In the genomic region with DNA sequence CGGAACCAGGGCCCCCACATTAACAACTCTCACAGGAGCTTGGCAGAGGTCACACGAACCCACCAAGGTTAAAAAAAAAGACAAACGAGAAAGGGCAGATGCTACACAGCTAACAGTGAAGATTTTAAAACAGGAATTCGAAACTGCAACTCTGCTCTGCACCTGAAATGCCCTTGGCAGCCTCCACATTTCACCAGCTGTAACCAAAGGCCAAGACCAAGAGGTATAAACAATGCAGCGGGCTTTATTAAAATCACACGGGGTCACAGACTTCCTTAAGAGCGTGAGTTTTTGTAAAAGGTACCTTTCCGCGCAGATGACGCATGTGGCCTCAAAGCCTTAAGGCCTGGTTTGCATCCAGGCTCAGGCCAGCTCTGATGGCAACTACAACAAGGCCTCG, we compare ENCODE assay signal across 12 cellular contexts.
DNase-seq lines count a peak whose midpoint lies in the region; ATAC-seq, FAIRE-seq and TF ChIP-seq lines count a peak whose summit lies in the region.
"Had no signal": no experiment of that assay in that cellular context is flagged by ENCODE, and none has a peak within 500 bp of the region (broad histone marks: within the 10 kb centered on the region; RNA-seq: fewer than 3 reads in every experiment).

No MANE protein-coding gene starts in this region.

- peak overlapping the region; percentile 100 for H3K27ac Mint-ChIP-seq in T-helper 17 cell

- H3K79me2 ChIP-seq in HepG2 (ENCODE audit: insufficient read depth, low read length) (peaks cover 97% of the 10 kb centered on the region), PC-9 (ENCODE audit: low read depth) (peaks cover 88% of the 10 kb centered on the region)

- no peak overlapping the region for H3K9ac ChIP-seq in HepG2 (ENCODE audit: insufficient read depth, low read depth, low read length)

- TF ChIP-seq EP300 in HepG2 (IDR thresholded peaks at IDR 0.05; ENCODE audit: low read depth in 2 of 2, low read length in 2 of 2) (no peak), HepG2 (CRISPR knock-in tag; IDR thresholded peaks at IDR 0.05; ENCODE audit: borderline replicate concordance) (no peak)

- in situ Hi-C loops in HepG2 (cut with HindIII; ENCODE audit: extremely low pct_ligation_motif_present, low pct_unique_long_range_greater_than_20kb) (no loop called here), GM13976 (cut with MboI; ENCODE audit: low sequenced_read_pairs, unreplicated experiment) (no loop called here)

- intact Hi-C loops in HepG2 (cut with micrococcal nuclease; ENCODE audit: unreplicated experiment) = no loop called here
- intact Hi-C loops in right lobe of liver (cut with DNase I) = loop anchor here in 1 of 2 donors (10.0 kb wide), 1 partner anchor 76 kb away; no protein-coding TSS in a partner anchor
- intact Hi-C loops in dorsolateral prefrontal cortex (cut with DNase I) = no loop called here
- intact Hi-C loops in PC-9 (cut with micrococcal nuclease; ENCODE audit: unreplicated experiment) = no loop called here

- no peak for FAIRE-seq in HepG2 (lab: Jason Lieb, UNC)

- H3K4me2 ChIP-seq in HepG2 (ENCODE audit: low read depth, low read length) = no peak overlapping the region
- H3K4me2 ChIP-seq in PC-9 = no peak overlapping the region

- H2AFZ ChIP-seq in HepG2 (ENCODE audit: low read length) = no peak overlapping the region
- H2AFZ ChIP-seq in PC-9 = no peak overlapping the region

- H3K9me3 ChIP-seq in HepG2 (ENCODE audit: low read length) (no peaks in the 10 kb centered on the region), right lobe of liver (no peaks in the 10 kb centered on the region), T-helper 17 cell (ENCODE audit: control insufficient read depth, low read length, poor library complexity, severe bottlenecking) (no peaks in the 10 kb centered on the region), PC-9 (ENCODE audit: insufficient read depth, low read depth) (no peaks in the 10 kb centered on the region)
- H3K9me3 ChIP-seq: SJSA1 had no signal

- no peaks in the 10 kb centered on the region for H3K27me3 Mint-ChIP-seq in T-helper 17 cell

- TF ChIP-seq CTCF in HepG2 (CRISPR knock-in tag; IDR thresholded peaks at IDR 0.05) (no peak), right lobe of liver (IDR thresholded peaks at IDR 0.05) (no peak), dorsolateral prefrontal cortex (IDR thresholded peaks at IDR 0.05 in 54 of 56, conservative IDR thresholded peaks at IDR 0.05 in 2 of 56; ENCODE audit: low read depth in 1 of 56, partially characterized antibody in 56 of 56) (no peak), PC-9 (conservative IDR thresholded peaks at IDR 0.05) (no peak), GM13976 (IDR thresholded peaks at IDR 0.05; ENCODE audit: borderline replicate concordance, control extremely low read depth, extremely low read depth, insufficient read depth, missing control alignments) (no peak)

- no TSS peak for BruUV-seq in HepG2 (replicated peaks; lab: Mats Ljungman, UMichigan)
- BruUV-seq in PC-9 (replicated peaks; lab: Mats Ljungman, UMichigan) = no TSS peak

- H3K27me3 ChIP-seq in HepG2 (ENCODE audit: control insufficient read depth in 1 of 2, insufficient read depth in 2 of 2, low read length in 2 of 2) = no peaks in the 10 kb centered on the region
- no peaks in the 10 kb centered on the region for H3K27me3 ChIP-seq in right lobe of liver
- no peaks in the 10 kb centered on the region for H3K27me3 ChIP-seq in dorsolateral prefrontal cortex
- H3K27me3 ChIP-seq in PC-9 (ENCODE audit: insufficient read depth, low read depth) = no peaks in the 10 kb centered on the region
- H3K27me3 ChIP-seq: SJSA1 had no signal

- 91% methylated on average over 11 of the region's 11 CpGs for WGBS in HepG2 (ENCODE audit: low lambda C conversion rate)
- 69% methylated on average over 7 of the region's 11 CpGs for WGBS in right lobe of liver (ENCODE audit: insufficient coverage, low coverage, low lambda C conversion rate, missing lambda C conversion rate)

- TF ChIP-seq RAD21 in HepG2 (CRISPR knock-in tag; IDR thresholded peaks at IDR 0.05) = no peak

- H3K27ac ChIP-seq in HepG2 (ENCODE audit: extremely low read length, insufficient read depth, low read length) (peak overlapping the region; percentile 90), right lobe of liver (no peak overlapping the region), dorsolateral prefrontal cortex (no peak overlapping the region), PC-9 (no peak overlapping the region)
- H3K27ac ChIP-seq: SJSA1 had no signal

- peaks cover 74% of the 10 kb centered on the region for H3K4me1 Mint-ChIP-seq in T-helper 17 cell

- H3K9me2 ChIP-seq in PC-9 (ENCODE audit: insufficient read depth) = no peaks in the 10 kb centered on the region

- CTCF ChIA-PET in HepG2 (lab: Yijun Ruan, JAX; ENCODE audit: low intra/inter-chr PET ratio, low total read pairs) = no interaction called here
- CTCF ChIA-PET in PC-9 (lab: Charles Lee) = no interaction called here

- DNase-seq in HepG2 (ENCODE audit: low spot score) (no peak), right lobe of liver (no peak), T-helper 17 cell (no peak), activated gamma-delta T cell treated with Interleukin-2 at 50 U/mL for 16 hours (no peak), dorsolateral prefrontal cortex (no peak), PC-9 (no peak), GM13976 (ENCODE audit: low spot score) (no peak)
- DNase-seq: caudate nucleus, glutamatergic neuron, NCI-H1436 treated with DMSO at 0.1 percent for 48 hours had no signal

- ATAC-seq in HepG2 (no peak), right lobe of liver (no peak), HG03025 (IDR thresholded peaks at IDR 0.05; ENCODE audit: low FRiP score, unreplicated experiment) (peak; percentile 78), T-helper 17 cell (no peak)

- H3K36me3 ChIP-seq in HepG2 (replicated peaks in 1 of 2; ENCODE audit: control insufficient read depth in 1 of 2, insufficient read depth in 2 of 2, low read length in 2 of 2) = peaks cover 2 to 4% of the 10 kb centered on the region in 2 experiments; a peak in 3 of 5 replicates
- H3K36me3 ChIP-seq in right lobe of liver = no peaks in the 10 kb centered on the region
- no peaks in the 10 kb centered on the region; the same call in 1 of the 2 replicates for H3K36me3 ChIP-seq in PC-9 (ENCODE audit: low read depth)

- H3K4me3 ChIP-seq in HepG2 (replicated peaks in 1 of 3; ENCODE audit: insufficient read depth in 1 of 3, low read depth in 2 of 3, low read length in 3 of 3) (no peak overlapping the region), right lobe of liver (no peak overlapping the region), dorsolateral prefrontal cortex (no peak overlapping the region), PC-9 (no peak overlapping the region)
- H3K4me3 ChIP-seq: SJSA1 had no signal

- H3K36me3 Mint-ChIP-seq in T-helper 17 cell (ENCODE audit: low read depth) = peaks cover 6% of the 10 kb centered on the region

- peaks cover 52% of the 10 kb centered on the region for H3F3A ChIP-seq in PC-9 (ENCODE audit: insufficient read depth, low read depth)

- H3K4me1 ChIP-seq in HepG2 (ENCODE audit: insufficient read depth, low read length) (peaks cover 99% of the 10 kb centered on the region), right lobe of liver (peaks cover 0 to 62% (median 26%) of the 10 kb centered on the region in 4 donors), PC-9 (replicated peaks; ENCODE audit: insufficient read depth) (peaks cover 44% of the 10 kb centered on the region)

- peaks cover 9% of the 10 kb centered on the region for H4K20me1 ChIP-seq in HepG2 (ENCODE audit: insufficient read depth, low read length)
- no peaks in the 10 kb centered on the region for H4K20me1 ChIP-seq in PC-9 (ENCODE audit: insufficient read depth)

- POLR2A ChIA-PET in HepG2 (lab: Yijun Ruan, JAX) = no interaction called here
- POLR2A ChIA-PET in PC-9 (lab: Charles Lee; ENCODE audit: unreplicated experiment) = no interaction called here

- no peak overlapping the region for H3K4me3 Mint-ChIP-seq in T-helper 17 cell

- no peak for TF ChIP-seq POLR2A in HepG2 (IDR thresholded peaks at IDR 0.05; ENCODE audit: insufficient read depth in 1 of 2, low read depth in 2 of 2, low read length in 2 of 2)
- TF ChIP-seq POLR2A in right lobe of liver (IDR thresholded peaks at IDR 0.05) = no peak

TF ChIP-seq in HepG2, 621 proteins besides CTCF, POLR2A, EP300 and RAD21:
- TF ChIP-seq POGK (CRISPR knock-in tag; conservative IDR thresholded peaks at IDR 0.05) = no peak
